Comparison of ENCODE assay signal across 1 cellular context in the genomic region with DNA sequence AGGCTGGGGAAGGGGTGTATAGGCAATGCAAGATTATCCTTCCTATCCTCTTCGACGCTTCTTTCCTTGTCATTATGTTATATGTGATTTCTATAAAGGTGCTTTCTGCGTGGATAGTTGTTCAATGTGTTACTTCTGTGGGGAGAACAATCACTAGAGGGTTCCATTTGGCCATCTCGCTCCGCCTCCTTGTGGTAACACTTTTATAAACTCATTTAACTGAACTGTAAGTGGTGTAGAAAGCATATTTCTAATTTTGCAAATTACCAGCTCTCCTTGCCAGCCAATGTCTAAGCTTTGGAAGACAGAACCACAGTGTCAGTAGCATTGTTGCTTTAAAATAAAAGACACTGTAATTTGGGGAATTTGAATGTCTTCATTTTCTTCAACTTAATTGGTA.
TF ChIP-seq lines count a peak whose summit lies in the region.

No MANE protein-coding gene starts in this region.

TF ChIP-seq in K562, 482 proteins besides CTCF, POLR2A, EP300 and RAD21 (continued from another document):
- TF ChIP-seq ARID3A (IDR thresholded peaks at IDR 0.05; ENCODE audit: borderline replicate concordance, low read depth, low read length), result no peak
- no peak for TF ChIP-seq ZNF785 (CRISPR knock-in tag; IDR thresholded peaks at IDR 0.05)
TF ChIP-seq in K562: peak in this region for 1.
